In the genomic region with DNA sequence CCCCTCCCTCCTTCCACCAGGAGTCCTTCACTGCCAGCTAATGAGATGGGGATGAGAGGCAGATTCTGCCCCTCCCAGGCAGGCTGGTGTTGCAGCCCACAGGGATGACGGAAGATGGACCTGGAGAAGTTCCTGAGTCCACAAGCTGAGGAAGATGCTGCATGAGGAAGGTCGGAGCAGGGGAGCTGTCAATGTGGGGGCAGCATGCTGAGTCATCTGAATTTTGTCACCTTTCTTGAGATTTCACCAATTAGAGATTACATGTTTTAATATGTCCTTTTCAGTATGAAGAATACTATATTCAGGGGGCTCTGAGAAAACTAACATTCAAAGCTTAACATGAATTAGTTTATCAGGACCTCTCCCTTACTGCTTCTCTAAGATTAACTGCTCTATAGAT, we compare ENCODE assay signal across 14 cellular contexts.
DNase-seq lines count a peak whose midpoint lies in the region; ATAC-seq and TF ChIP-seq lines count a peak whose summit lies in the region.
"Had no signal": no experiment of that assay in that cellular context is flagged by ENCODE, and none has a peak within 500 bp of the region (broad histone marks: within the 10 kb centered on the region; RNA-seq: fewer than 3 reads in every experiment).

No MANE protein-coding gene starts in this region.

- peaks cover 17% of the 10 kb centered on the region for H3K4me1 Mint-ChIP-seq in stimulated activated naive CD8-positive, alpha-beta T cell treated with anti-CD3 and anti-CD28 coated beads, Interleukin-15, amount 100 ng/mL, for 72 hours
- peaks cover 76% of the 10 kb centered on the region for H3K4me1 Mint-ChIP-seq in WTC11
- peaks cover 12% of the 10 kb centered on the region for H3K4me1 Mint-ChIP-seq in glutamatergic neuron (ENCODE audit: low read depth, unreplicated experiment)

- CTCF ChIA-PET in WTC11 (lab: Charles Lee): interaction anchor here (1.9 kb wide), 1 partner anchor 73 kb away, joined by 4 read pairs; no protein-coding TSS in a partner anchor

- no peaks in the 10 kb centered on the region for H3K9me3 Mint-ChIP-seq in stimulated activated naive CD8-positive, alpha-beta T cell treated with anti-CD3 and anti-CD28 coated beads, Interleukin-15, amount 100 ng/mL, for 72 hours
- H3K9me3 Mint-ChIP-seq in WTC11 (no peaks in the 10 kb centered on the region), glutamatergic neuron (ENCODE audit: unreplicated experiment) (no peaks in the 10 kb centered on the region)

- no peaks in the 10 kb centered on the region for H3K27me3 Mint-ChIP-seq in stimulated activated naive CD8-positive, alpha-beta T cell treated with anti-CD3 and anti-CD28 coated beads, Interleukin-15, amount 100 ng/mL, for 72 hours
- H3K27me3 Mint-ChIP-seq in WTC11 (ENCODE audit: low read depth) (no peaks in the 10 kb centered on the region), glutamatergic neuron (ENCODE audit: unreplicated experiment) (no peaks in the 10 kb centered on the region)

- no peak overlapping the region for H3K4me3 Mint-ChIP-seq in stimulated activated naive CD8-positive, alpha-beta T cell treated with anti-CD3 and anti-CD28 coated beads, Interleukin-15, amount 100 ng/mL, for 72 hours
- no peak overlapping the region for H3K4me3 Mint-ChIP-seq in WTC11
- peak overlapping the region; percentile 30 for H3K4me3 Mint-ChIP-seq in glutamatergic neuron (ENCODE audit: unreplicated experiment)

- TF ChIP-seq CTCF in WTC11 (IDR thresholded peaks at IDR 0.05): no peak
- no peak for TF ChIP-seq CTCF in glutamatergic neuron (IDR thresholded peaks at IDR 0.05; ENCODE audit: partially characterized antibody, unreplicated experiment)

- POLR2A ChIA-PET in WTC11 (lab: Charles Lee): no interaction called here

- H3K27ac Mint-ChIP-seq in stimulated activated naive CD8-positive, alpha-beta T cell treated with anti-CD3 and anti-CD28 coated beads, Interleukin-15, amount 100 ng/mL, for 72 hours: peak overlapping the region; percentile 8 to 22
- H3K27ac Mint-ChIP-seq in WTC11 (peak overlapping the region; percentile 82), glutamatergic neuron (ENCODE audit: unreplicated experiment) (no peak overlapping the region)

- no peak for DNase-seq in stimulated activated naive CD8-positive, alpha-beta T cell treated with anti-CD3 and anti-CD28 coated beads, Interleukin-15, amount 100 ng/mL, for 72 hours
- no peak for DNase-seq in stimulated activated naive CD8-positive, alpha-beta T cell treated with anti-CD3 and anti-CD28 coated beads, Interleukin-15, Interleukin-2, amounts not matched to agents 100 U/mL and 50 U/mL, for 24 hours
- DNase-seq in WTC11 (ENCODE audit: low spot score) (no peak), glutamatergic neuron (no peak), hypothalamus (lab: John Stamatoyannopoulos, UW) (no peak), NCI-H1694 treated with DMSO at 0.1 percent for 48 hours (lab: John Stamatoyannopoulos, UW) (no peak), foreskin melanocyte (no peak), DMS153 (lab: John Stamatoyannopoulos, UW) (no peak)
- DNase-seq: DND-41, NCI-H1105, PC-3, RPMI8226, SHP77 treated with DMSO at 0.1 percent for 48 hours, SK-N-SH had no signal

- H3K36me3 Mint-ChIP-seq in WTC11 (no peaks in the 10 kb centered on the region), glutamatergic neuron (ENCODE audit: unreplicated experiment) (no peaks in the 10 kb centered on the region)

- no peak for ATAC-seq in stimulated activated naive CD8-positive, alpha-beta T cell treated with anti-CD3 and anti-CD28 coated beads, Interleukin-15, amount 100 ng/mL, for 72 hours
- no peak for ATAC-seq in stimulated activated naive CD8-positive, alpha-beta T cell treated with anti-CD3 and anti-CD28 coated beads, Interleukin-15, Interleukin-2, amounts not matched to agents 100 U/mL and 50 U/mL, for 24 hours
- ATAC-seq in WTC11: no peak
- ATAC-seq: PC-3 had no signal

TF ChIP-seq in WTC11, 78 proteins besides CTCF, POLR2A, EP300 and RAD21:
- TF ChIP-seq, protein P1, sequence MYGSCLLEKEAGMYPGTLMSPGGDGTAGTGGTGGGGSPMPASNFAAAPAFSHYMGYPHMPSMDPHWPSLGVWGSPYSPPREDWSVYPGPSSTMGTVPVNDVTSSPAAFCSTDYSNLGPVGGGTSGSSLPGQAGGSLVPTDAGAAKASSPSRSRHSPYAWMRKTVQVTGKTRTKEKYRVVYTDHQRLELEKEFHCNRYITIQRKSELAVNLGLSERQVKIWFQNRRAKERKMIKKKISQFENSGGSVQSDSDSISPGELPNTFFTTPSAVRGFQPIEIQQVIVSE (CRISPR knock-in tag; IDR thresholded peaks at IDR 0.05; ENCODE audit: borderline replicate concordance): no peak
- TF ChIP-seq RORB (CRISPR knock-in tag; IDR thresholded peaks at IDR 0.05) (no peak), ESRRA (CRISPR knock-in tag; IDR thresholded peaks at IDR 0.05; ENCODE audit: borderline replicate concordance) (no peak), GRHL2 (CRISPR knock-in tag; IDR thresholded peaks at IDR 0.05; ENCODE audit: insufficient replicate concordance, severe bottlenecking) (no peak), NR3C1 (CRISPR knock-in tag; conservative IDR thresholded peaks at IDR 0.05; ENCODE audit: low read depth) (no peak), KAT7 (CRISPR knock-in tag; IDR thresholded peaks at IDR 0.05; ENCODE audit: borderline replicate concordance) (no peak), NFE2L1 (CRISPR knock-in tag; IDR thresholded peaks at IDR 0.05) (no peak), NR2C2 (CRISPR knock-in tag; IDR thresholded peaks at IDR 0.05) (no peak), GABPB1 (CRISPR knock-in tag; IDR thresholded peaks at IDR 0.05) (no peak), ZNF396 (CRISPR knock-in tag; IDR thresholded peaks at IDR 0.05; ENCODE audit: borderline replicate concordance) (no peak), ZNF416 (CRISPR knock-in tag; IDR thresholded peaks at IDR 0.05) (no peak), ZBTB21 (CRISPR knock-in tag; IDR thresholded peaks at IDR 0.05; ENCODE audit: borderline replicate concordance) (no peak), ZNF219 (CRISPR knock-in tag; IDR thresholded peaks at IDR 0.05; ENCODE audit: borderline replicate concordance) (no peak)
- TF ChIP-seq, protein P2, sequence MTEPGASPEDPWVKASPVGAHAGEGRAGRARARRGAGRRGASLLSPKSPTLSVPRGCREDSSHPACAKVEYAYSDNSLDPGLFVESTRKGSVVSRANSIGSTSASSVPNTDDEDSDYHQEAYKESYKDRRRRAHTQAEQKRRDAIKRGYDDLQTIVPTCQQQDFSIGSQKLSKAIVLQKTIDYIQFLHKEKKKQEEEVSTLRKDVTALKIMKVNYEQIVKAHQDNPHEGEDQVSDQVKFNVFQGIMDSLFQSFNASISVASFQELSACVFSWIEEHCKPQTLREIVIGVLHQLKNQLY (CRISPR knock-in tag; IDR thresholded peaks at IDR 0.05): no peak
- TF ChIP-seq, protein P3, sequence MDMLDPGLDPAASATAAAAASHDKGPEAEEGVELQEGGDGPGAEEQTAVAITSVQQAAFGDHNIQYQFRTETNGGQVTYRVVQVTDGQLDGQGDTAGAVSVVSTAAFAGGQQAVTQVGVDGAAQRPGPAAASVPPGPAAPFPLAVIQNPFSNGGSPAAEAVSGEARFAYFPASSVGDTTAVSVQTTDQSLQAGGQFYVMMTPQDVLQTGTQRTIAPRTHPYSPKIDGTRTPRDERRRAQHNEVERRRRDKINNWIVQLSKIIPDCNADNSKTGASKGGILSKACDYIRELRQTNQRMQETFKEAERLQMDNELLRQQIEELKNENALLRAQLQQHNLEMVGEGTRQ (CRISPR knock-in tag; IDR thresholded peaks at IDR 0.05): no peak
- TF ChIP-seq, protein P4, sequence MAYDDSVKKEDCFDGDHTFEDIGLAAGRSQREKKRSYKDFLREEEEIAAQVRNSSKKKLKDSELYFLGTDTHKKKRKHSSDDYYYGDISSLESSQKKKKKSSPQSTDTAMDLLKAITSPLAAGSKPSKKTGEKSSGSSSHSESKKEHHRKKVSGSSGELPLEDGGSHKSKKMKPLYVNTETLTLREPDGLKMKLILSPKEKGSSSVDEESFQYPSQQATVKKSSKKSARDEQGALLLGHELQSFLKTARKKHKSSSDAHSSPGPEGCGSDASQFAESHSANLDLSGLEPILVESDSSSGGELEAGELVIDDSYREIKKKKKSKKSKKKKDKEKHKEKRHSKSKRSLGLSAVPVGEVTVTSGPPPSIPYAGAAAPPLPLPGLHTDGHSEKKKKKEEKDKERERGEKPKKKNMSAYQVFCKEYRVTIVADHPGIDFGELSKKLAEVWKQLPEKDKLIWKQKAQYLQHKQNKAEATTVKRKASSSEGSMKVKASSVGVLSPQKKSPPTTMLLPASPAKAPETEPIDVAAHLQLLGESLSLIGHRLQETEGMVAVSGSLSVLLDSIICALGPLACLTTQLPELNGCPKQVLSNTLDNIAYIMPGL (CRISPR knock-in tag; IDR thresholded peaks at IDR 0.05): no peak
- TF ChIP-seq, protein P5, sequence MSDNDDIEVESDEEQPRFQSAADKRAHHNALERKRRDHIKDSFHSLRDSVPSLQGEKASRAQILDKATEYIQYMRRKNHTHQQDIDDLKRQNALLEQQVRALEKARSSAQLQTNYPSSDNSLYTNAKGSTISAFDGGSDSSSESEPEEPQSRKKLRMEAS (CRISPR knock-in tag; IDR thresholded peaks at IDR 0.05): no peak
TF ChIP-seq in WTC11: peak in this region for 0.
